ENCODE assay signal across 10 cellular contexts in the genomic region with DNA sequence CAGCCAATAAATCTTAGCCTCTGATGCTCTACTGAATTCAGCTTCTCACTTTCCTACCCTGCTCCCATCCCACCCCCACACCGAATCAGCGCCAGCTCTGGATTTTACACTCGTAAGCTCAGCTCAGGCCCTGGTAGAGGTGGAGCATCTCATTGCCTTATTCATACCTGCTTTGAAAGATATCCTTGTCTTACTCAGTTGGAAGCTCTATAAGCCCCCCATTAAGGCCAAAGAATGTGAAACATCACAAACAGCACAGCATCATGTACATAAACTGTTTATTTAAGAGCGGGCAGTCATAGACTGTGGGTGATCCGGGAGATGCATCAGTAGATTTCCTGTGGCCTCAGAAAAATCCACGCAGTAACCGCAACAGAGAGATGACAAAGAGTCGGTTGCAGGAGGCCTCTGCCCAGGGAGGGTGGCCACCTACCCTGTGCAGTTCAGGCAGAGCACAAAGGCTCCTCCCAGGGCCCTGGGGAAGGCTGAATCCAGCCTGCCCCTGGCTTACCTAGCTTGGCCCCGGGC. TPM values are rescaled to one million over a fixed set of nuclear protein-coding genes. Genes with fewer than 3 reads are reported as not detected.
A peak's percentile ranks its signal among the peaks of the same experiment; 100 is the strongest.
DNase-seq lines count a peak whose midpoint lies in the region; ATAC-seq, FAIRE-seq and TF ChIP-seq lines count a peak whose summit lies in the region.
"Had no signal": no experiment of that assay in that cellular context is flagged by ENCODE, and none has a peak within 500 bp of the region (broad histone marks: within the 10 kb centered on the region; RNA-seq: fewer than 3 reads in every experiment).

No MANE protein-coding gene starts in this region.

- H3K36me3 ChIP-seq in GM23338 (ENCODE audit: insufficient read depth), result no peaks in the 10 kb centered on the region
- H3K36me3 ChIP-seq in keratinocyte (ENCODE audit: control insufficient read depth in 2 of 2, extremely low read depth in 1 of 2, insufficient read depth in 2 of 2, low read length in 2 of 2), result no peaks in the 10 kb centered on the region
- H3K36me3 ChIP-seq in small intestine (ENCODE audit: control insufficient read depth in 2 of 2, insufficient read depth in 2 of 2, low read length in 2 of 2), result no peaks in the 10 kb centered on the region

- H3K4me3 ChIP-seq in A549 (no peak overlapping the region), GM23338 (no peak overlapping the region), keratinocyte (ENCODE audit: control insufficient read depth in 2 of 3, extremely low read depth in 1 of 3, insufficient read depth in 2 of 3, low read depth in 1 of 3, low read length in 3 of 3) (no peak overlapping the region), small intestine (ENCODE audit: low read depth in 1 of 2, low read length in 2 of 2) (no peak overlapping the region)

- H3K27me3 Mint-ChIP-seq in GM23338 (ENCODE audit: insufficient read depth, low read depth, poor library complexity), result no peaks in the 10 kb centered on the region
- peaks cover 3% of the 10 kb centered on the region for H3K27me3 Mint-ChIP-seq in activated T-helper 17 cell treated with anti-CD3 and anti-CD28 coated beads, Interleukin-2, amount 50 U/mL, for 72 hours

- H2AFZ ChIP-seq in GM23338, result peak overlapping the region; percentile 14; the same call in 1 of the 2 replicates
- no peak overlapping the region for H2AFZ ChIP-seq in keratinocyte (ENCODE audit: control insufficient read depth, low read length)

- WGBS in A549 (ENCODE audit: missing lambda C conversion rate), result 54% methylated on average over 4 of the region's 9 CpGs
- WGBS in small intestine, 3 donors, result 70 to 81% (median 78%) methylated on average over 9 of the region's 9 CpGs

- peak in 1 of 2 experiments; percentile 22 for DNase-seq in A549 (ENCODE audit: low read depth in 1 of 2, low spot score in 1 of 2)
- no peak for DNase-seq in GM23338 (ENCODE audit: low spot score)
- DNase-seq in keratinocyte (ENCODE audit: low read depth, low spot score), result no peak
- DNase-seq in germinal center (ENCODE audit: low spot score), result no peak
- DNase-seq in small intestine, result no peak
- DNase-seq: activated CD4-positive, CD25-positive, alpha-beta regulatory T cell treated with anti-CD3 and anti-CD28 coated beads, Interleukin-2, amount 50 U/mL, for 72 hours; GF-D8 had no signal

- ATAC-seq in A549 (peak; percentile 28 to 60; a peak in 3 of 6 replicates), GM23338 (peak; percentile 88), HG02759 (IDR thresholded peaks at IDR 0.05; ENCODE audit: unreplicated experiment) (no peak), GM21381 (IDR thresholded peaks at IDR 0.05; ENCODE audit: unreplicated experiment) (no peak)
- peak; percentile 15 for ATAC-seq in activated T-helper 17 cell treated with anti-CD3 and anti-CD28 coated beads, Interleukin-2, amount 50 U/mL, for 72 hours (replicated peaks)

- H3K4me1 ChIP-seq in A549 (peaks cover 46% of the 10 kb centered on the region), GM23338 (ENCODE audit: insufficient read depth) (no peaks in the 10 kb centered on the region), keratinocyte (ENCODE audit: control insufficient read depth, extremely low read depth, insufficient read depth, low read length) (peaks cover 34% of the 10 kb centered on the region), small intestine (ENCODE audit: control insufficient read depth in 2 of 2, insufficient read depth in 1 of 2, low read depth in 1 of 2, low read length in 1 of 2) (peaks cover 0 to 12% of the 10 kb centered on the region in 2 donors)

- TF ChIP-seq RAD21 in A549 (conservative IDR thresholded peaks at IDR 0.05 in 1 of 2, IDR thresholded peaks at IDR 0.05 in 1 of 2), result no peak

- no peak for TF ChIP-seq POLR2A in A549 (IDR thresholded peaks at IDR 0.05; ENCODE audit: low read length)

- no peak overlapping the region for H3K4me3 Mint-ChIP-seq in GM23338
- peak overlapping the region; percentile 72 for H3K4me3 Mint-ChIP-seq in activated T-helper 17 cell treated with anti-CD3 and anti-CD28 coated beads, Interleukin-2, amount 50 U/mL, for 72 hours

- H3K9me3 Mint-ChIP-seq in GM23338, result peaks cover 9% of the 10 kb centered on the region
- no peaks in the 10 kb centered on the region for H3K9me3 Mint-ChIP-seq in activated T-helper 17 cell treated with anti-CD3 and anti-CD28 coated beads, Interleukin-2, amount 50 U/mL, for 72 hours

- no peak for TF ChIP-seq EP300 in A549 (IDR thresholded peaks at IDR 0.05)

- no peaks in the 10 kb centered on the region for H3F3A ChIP-seq in GM23338 (replicated peaks; ENCODE audit: low read depth)

- peaks cover 8% of the 10 kb centered on the region; the same call in 2 of the 3 replicates for H3K4me1 Mint-ChIP-seq in GM23338
- H3K4me1 Mint-ChIP-seq in activated T-helper 17 cell treated with anti-CD3 and anti-CD28 coated beads, Interleukin-2, amount 50 U/mL, for 72 hours, result peaks cover 39% of the 10 kb centered on the region

- H3K4me2 ChIP-seq in A549 (peak overlapping the region; percentile 37), GM23338 (no peak overlapping the region), keratinocyte (ENCODE audit: control insufficient read depth, extremely low read depth, insufficient read depth, low read depth, low read length) (no peak overlapping the region)

- dilution Hi-C loops in keratinocyte (cut with MboI; ENCODE audit: extremely low pct_ligation_motif_present, low sequenced_read_pairs), result no loop called here

- CTCF ChIA-PET in A549 (lab: Yijun Ruan, JAX), result interaction anchor here (0.8 to 1.9 kb wide), 2 partner anchors 36 to 312 kb away, joined by 3 to 4 read pairs; no protein-coding TSS in a partner anchor

- H3K9ac ChIP-seq in keratinocyte (ENCODE audit: control insufficient read depth, extremely low read depth, insufficient read depth, low read length), result no peak overlapping the region

- POLR2A ChIA-PET in A549 (lab: Yijun Ruan, JAX), result no interaction called here

- no peaks in the 10 kb centered on the region for H3K79me2 ChIP-seq in GM23338 (replicated peaks; ENCODE audit: insufficient read depth)
- no peaks in the 10 kb centered on the region for H3K79me2 ChIP-seq in keratinocyte (ENCODE audit: control insufficient read depth, insufficient read depth, low read length)

- no peaks in the 10 kb centered on the region for H4K20me1 ChIP-seq in GM23338 (replicated peaks; ENCODE audit: insufficient read depth)
- H4K20me1 ChIP-seq in keratinocyte (ENCODE audit: control insufficient read depth, extremely low read depth, insufficient read depth, low read length), result no peaks in the 10 kb centered on the region

- no peaks in the 10 kb centered on the region for H3K9me2 ChIP-seq in GM23338 (ENCODE audit: insufficient read depth)

- H3K27ac Mint-ChIP-seq in GM23338, result peak overlapping the region; percentile 12; the same call in 1 of the 2 replicates
- peak overlapping the region; percentile 97 for H3K27ac Mint-ChIP-seq in activated T-helper 17 cell treated with anti-CD3 and anti-CD28 coated beads, Interleukin-2, amount 50 U/mL, for 72 hours

- FAIRE-seq in A549 (lab: Jason Lieb, UNC) (no peak), keratinocyte (lab: Jason Lieb, UNC) (no peak), small intestine (lab: Jason Lieb, UNC) (no peak)

- peaks cover 3% of the 10 kb centered on the region for H3K9me1 ChIP-seq in keratinocyte (ENCODE audit: control insufficient read depth, extremely low read depth, insufficient read depth, low read length)

- H3K27me3 ChIP-seq in GM23338 (ENCODE audit: insufficient read depth), result no peaks in the 10 kb centered on the region
- H3K27me3 ChIP-seq in keratinocyte (ENCODE audit: control insufficient read depth, extremely low read depth, insufficient read depth, low read length), result no peaks in the 10 kb centered on the region
- no peaks in the 10 kb centered on the region for H3K27me3 ChIP-seq in small intestine (ENCODE audit: control insufficient read depth in 2 of 2, insufficient read depth in 2 of 2, low read length in 2 of 2)

- H3K36me3 Mint-ChIP-seq in GM23338 (ENCODE audit: low read depth), result no peaks in the 10 kb centered on the region
- H3K36me3 Mint-ChIP-seq in activated T-helper 17 cell treated with anti-CD3 and anti-CD28 coated beads, Interleukin-2, amount 50 U/mL, for 72 hours (ENCODE audit: low read depth), result no peaks in the 10 kb centered on the region

- H3K9me3 ChIP-seq in A549 (0 out of 3 replicates have a peak, but pooled peaks cover 3% of the 10 kb centered on the region), keratinocyte (ENCODE audit: control insufficient read depth, low read depth, low read length) (no peaks in the 10 kb centered on the region), small intestine (ENCODE audit: control insufficient read depth, low read depth) (no peaks in the 10 kb centered on the region)

- H3K27ac ChIP-seq in A549 (peak overlapping the region; percentile 36 to 56; a peak in 5 of 6 replicates), GM23338 (ENCODE audit: low read depth) (no peak overlapping the region), keratinocyte (ENCODE audit: control insufficient read depth, insufficient read depth, low read length) (peak overlapping the region; percentile 11), small intestine (ENCODE audit: low read depth in 1 of 2, low read length in 1 of 2) (peak overlapping the region in 1 of 2 donors; percentile 90)

- TF ChIP-seq CTCF in A549 (IDR thresholded peaks at IDR 0.05), result no peak
- no peak for TF ChIP-seq CTCF in GM23338 (conservative IDR thresholded peaks at IDR 0.05; ENCODE audit: low read depth in 2 of 2)
- TF ChIP-seq CTCF in keratinocyte (optimal IDR thresholded peaks at IDR 0.05 in 1 of 3, IDR thresholded peaks at IDR 0.05 in 1 of 3, conservative IDR thresholded peaks at IDR 0.05 in 1 of 3; ENCODE audit: extremely low read depth in 1 of 3, insufficient read depth in 2 of 3, low read length in 3 of 3), result no peak

TF ChIP-seq in GM23338, 12 proteins besides CTCF, POLR2A, EP300 and RAD21 (continues in another document):
- TF ChIP-seq ZNF114 (CRISPR knock-in tag; IDR thresholded peaks at IDR 0.05), result no peak

RNA-seq across cellular contexts. Expression of a gene that starts 36.4 kb away (rescaled TPM):
- polyA plus RNA-seq in A549 (2011; rRNA removed), result 41.6 and 42.6 TPM in 2 replicates
- 35.1 and 45.9 TPM in 2 replicates for polyA plus RNA-seq in A549 (2012; cell fraction: cytosol; rRNA removed)
- polyA plus RNA-seq in A549 (2012; cell fraction: nucleus; rRNA removed), result 87.4 and 104 TPM in 2 replicates
- 45.5 to 48.0 TPM (median 46.1 TPM) in 3 replicates for polyA plus RNA-seq in A549 (2017; fragmentation: RNase III; extraction: RNeasy Plus Mini Kit Qiagen cat#74134 plus additional on column Dnase treatment)
- 38.4 and 46.6 TPM in 2 replicates for polyA minus RNA-seq in A549 (2011; rRNA and poly(A)+ RNA removed)
- total RNA-seq in GM23338 (2014; rRNA removed; shearing (Covaris generic)), result 35.5 and 36.8 TPM in 2 replicates
- polyA plus RNA-seq in GM23338 (2016; fragmentation: Nextera tagmentation; extraction: Ambion mirVana), result 17.9 and 19.5 TPM in 2 replicates
- 10 to 100 TPM; 20.5 to 41.9 TPM for total RNA-seq in activated T-helper 17 cell treated with anti-CD3 and anti-CD28 coated beads, Interleukin-2, amount 50 U/mL, for 72 hours
- 58.5 to 61.4 TPM (median 60.3 TPM) in 3 replicates for polyA plus RNA-seq in keratinocyte
- polyA plus RNA-seq in keratinocyte (2011; ENCODE audit: low read depth), result 143 TPM
- polyA plus RNA-seq in keratinocyte (2011; cell fraction: cytosol; rRNA removed), result 29.1 and 35.4 TPM in 2 replicates
- polyA plus RNA-seq in keratinocyte (2011; cell fraction: nucleus; rRNA removed), result 122 and 140 TPM in 2 replicates
- polyA plus RNA-seq in keratinocyte (2012; ENCODE audit: low replicate concordance), result 37.3 and 92.4 TPM in 2 replicates
- polyA minus RNA-seq in keratinocyte, result 46.3 to 57.2 TPM (median 49.1 TPM) in 3 replicates
- 34.7 TPM for polyA minus RNA-seq in keratinocyte (2011; cell fraction: cytosol; rRNA and poly(A)+ RNA removed)
- polyA minus RNA-seq in keratinocyte (2011; cell fraction: nucleus; rRNA and poly(A)+ RNA removed), result 70.5 and 112 TPM in 2 replicates
- polyA plus RNA-seq in small intestine, result 100 to 1,000 TPM; 129 to 137 (median 133) TPM

Comparison
In these comparisons a context has a peak if more than half of its experiments do, and no peak if none do; other contexts are left out.
1. ATAC-seq: peak in A549 (2 of 2), GM23338 (single experiment) and activated T-helper 17 cell treated with anti-CD3 and anti-CD28 coated beads, Interleukin-2, amount 50 U/mL, for 72 hours (single experiment); none in HG02759 (single experiment) and GM21381 (single experiment).